8 cellular contexts compared by ENCODE assay signal in the genomic region with DNA sequence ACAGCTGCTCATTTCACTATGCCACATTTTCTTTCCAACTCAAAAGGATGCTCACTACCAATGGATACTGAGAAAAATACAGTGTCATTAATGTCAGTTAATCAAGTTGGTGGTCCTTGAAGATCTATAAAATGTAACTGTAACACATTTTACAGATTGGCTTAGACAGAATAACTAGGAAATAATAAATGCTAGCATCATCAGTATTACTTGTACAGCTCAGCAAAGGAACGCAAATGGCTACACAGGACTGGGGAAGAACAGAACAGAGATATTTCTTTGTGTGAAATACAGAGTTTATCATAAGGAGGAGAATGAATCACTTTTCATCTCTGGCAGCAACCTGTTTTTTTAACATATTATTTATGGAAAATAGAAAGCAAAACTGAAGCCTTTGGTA. TPM values are rescaled to one million over a fixed set of nuclear protein-coding genes. Genes with fewer than 3 reads are reported as not detected.
A peak's percentile ranks its signal among the peaks of the same experiment; 100 is the strongest.
DNase-seq lines count a peak whose midpoint lies in the region; ATAC-seq, FAIRE-seq and TF ChIP-seq lines count a peak whose summit lies in the region.

No MANE protein-coding gene starts in this region.

- H3K4me2 ChIP-seq in endothelial cell of umbilical vein (ENCODE audit: insufficient read depth, low read length) = peak overlapping the region; percentile 38

- CTCF ChIA-PET in endothelial cell of umbilical vein (lab: Charles Lee) = interaction anchor here (0.8 to 2.7 kb wide), 4 partner anchors 10 to 235 kb away, joined by 3 to 13 read pairs (median 6); no protein-coding TSS in a partner anchor

- DNase-seq in endothelial cell of umbilical vein (ENCODE audit: low read depth, low spot score) (no peak), cortex of kidney (lab: John Stamatoyannopoulos, UW) (no peak), progenitor cell of endocrine pancreas (ENCODE audit: low spot score, unreplicated experiment) (no peak), nephron progenitor cell (no peak)

- no peak overlapping the region for H3K4me3 Mint-ChIP-seq in progenitor cell of endocrine pancreas (ENCODE audit: low read depth)
- H3K4me3 Mint-ChIP-seq in nephron progenitor cell = no peak overlapping the region

- H3K9me1 ChIP-seq in endothelial cell of umbilical vein (replicated peaks; ENCODE audit: control insufficient read depth, extremely low read depth, insufficient read depth, low read length) = no peaks in the 10 kb centered on the region

- peak overlapping the region; percentile 40 for H3K9ac ChIP-seq in endothelial cell of umbilical vein (replicated peaks; ENCODE audit: extremely low read depth, insufficient read depth, low read length)

- intact Hi-C loops in endothelial cell of umbilical vein (cut with micrococcal nuclease) = no loop called here

- dilution Hi-C loops in endothelial cell of umbilical vein (cut with MboI; ENCODE audit: extremely low pct_ligation_motif_present, low sequenced_read_pairs) = no loop called here

- BruUV-seq in endothelial cell of umbilical vein (replicated peaks; lab: Mats Ljungman, UMichigan) = no TSS peak

- peak overlapping the region; percentile 43 for H3K27ac ChIP-seq in endothelial cell of umbilical vein (ENCODE audit: insufficient read depth, low read depth, low read length)
- peak overlapping the region; percentile 14 to 91 (median 83) for H3K27ac ChIP-seq in skin epidermis

- TF ChIP-seq POLR2A in endothelial cell of umbilical vein (IDR thresholded peaks at IDR 0.05; ENCODE audit: low read depth, low read length) = no peak

- H3K9me3 ChIP-seq in endothelial cell of umbilical vein (replicated peaks; ENCODE audit: control insufficient read depth, insufficient read depth, low read length) = no peaks in the 10 kb centered on the region

- no peak for TF ChIP-seq CTCF in endothelial cell of umbilical vein (IDR thresholded peaks at IDR 0.05; ENCODE audit: extremely low read depth in 1 of 2, insufficient read depth in 1 of 2, low read depth in 1 of 2, low read length in 2 of 2)
- TF ChIP-seq CTCF in progenitor cell of endocrine pancreas (IDR thresholded peaks at IDR 0.05; ENCODE audit: unreplicated experiment) = no peak
- no peak for TF ChIP-seq CTCF in nephron progenitor cell (IDR thresholded peaks at IDR 0.05)

- H3K4me1 ChIP-seq in endothelial cell of umbilical vein (ENCODE audit: control insufficient read depth, extremely low read depth, insufficient read depth, low read length) = peaks cover 20% of the 10 kb centered on the region

- POLR2A ChIA-PET in endothelial cell of umbilical vein (lab: Charles Lee) = interaction anchor here (1.5 kb wide), 1 partner anchor 11 kb away, joined by 4 read pairs; no protein-coding TSS in a partner anchor

- H3K4me3 ChIP-seq in endothelial cell of umbilical vein (replicated peaks in 1 of 3; ENCODE audit: insufficient read depth in 1 of 3, low read depth in 1 of 3, low read length in 3 of 3) (peak overlapping the region in 1 of 3 experiments; percentile 15), skin epidermis (peak overlapping the region in 3 of 7 experiments; percentile 8 to 29 (median 9))

- H3K27me3 Mint-ChIP-seq in progenitor cell of endocrine pancreas = peaks cover 5% of the 10 kb centered on the region
- no peaks in the 10 kb centered on the region for H3K27me3 Mint-ChIP-seq in nephron progenitor cell (ENCODE audit: low read depth, poor library complexity)

- FAIRE-seq in endothelial cell of umbilical vein (lab: Jason Lieb, UNC) = peak; percentile 49

- H3K27me3 ChIP-seq in endothelial cell of umbilical vein (ENCODE audit: control insufficient read depth in 2 of 2, insufficient read depth in 2 of 2, low read length in 2 of 2) = no peaks in the 10 kb centered on the region

- peaks cover 8% of the 10 kb centered on the region for H3K4me1 Mint-ChIP-seq in progenitor cell of endocrine pancreas (ENCODE audit: low read depth)
- H3K4me1 Mint-ChIP-seq in nephron progenitor cell = peaks cover 31% of the 10 kb centered on the region

- H3K36me3 Mint-ChIP-seq in progenitor cell of endocrine pancreas (ENCODE audit: insufficient read depth) (peaks cover 2% of the 10 kb centered on the region), nephron progenitor cell (ENCODE audit: low read depth) (peaks cover 6% of the 10 kb centered on the region)

- ATAC-seq in GM19328 (IDR thresholded peaks at IDR 0.05; ENCODE audit: unreplicated experiment) (peak; percentile 8), HG03457 (IDR thresholded peaks at IDR 0.05; ENCODE audit: unreplicated experiment) (peak; percentile 21)
- ATAC-seq in activated CD4-positive, CD25-positive, alpha-beta regulatory T cell treated with anti-CD3 and anti-CD28 coated beads, Interleukin-2, amount 50 U/mL, for 24 hours = no peak

- no peaks in the 10 kb centered on the region for H3K36me3 ChIP-seq in endothelial cell of umbilical vein (ENCODE audit: control insufficient read depth in 2 of 2, extremely low read depth in 1 of 2, insufficient read depth in 2 of 2, low read length in 2 of 2)

- no peaks in the 10 kb centered on the region for H3K79me2 ChIP-seq in endothelial cell of umbilical vein (ENCODE audit: control insufficient read depth, insufficient read depth, low read length)

- peak overlapping the region; percentile 98 for H2AFZ ChIP-seq in endothelial cell of umbilical vein (ENCODE audit: low read depth, low read length)

- no peaks in the 10 kb centered on the region for H4K20me1 ChIP-seq in endothelial cell of umbilical vein (replicated peaks; ENCODE audit: control insufficient read depth, extremely low read depth, insufficient read depth, low read length)

- H3K27ac Mint-ChIP-seq in progenitor cell of endocrine pancreas (no peak overlapping the region), nephron progenitor cell (no peak overlapping the region)

- H3K9me3 Mint-ChIP-seq in progenitor cell of endocrine pancreas (ENCODE audit: low read depth) = peaks cover 2% of the 10 kb centered on the region
- peaks cover 15% of the 10 kb centered on the region for H3K9me3 Mint-ChIP-seq in nephron progenitor cell

TF ChIP-seq in endothelial cell of umbilical vein, 7 proteins besides CTCF, POLR2A, EP300 and RAD21:
- no peak for TF ChIP-seq FOS (IDR thresholded peaks at IDR 0.05; ENCODE audit: borderline replicate concordance, insufficient read depth, low read length)
- no peak for TF ChIP-seq GATA2 (IDR thresholded peaks at IDR 0.05; ENCODE audit: insufficient read depth, insufficient read length, low read depth, low read length)
- no peak for TF ChIP-seq EZH2 (IDR thresholded peaks at IDR 0.05; ENCODE audit: borderline replicate concordance, low read depth, low read length, severe bottlenecking)
- no peak for TF ChIP-seq MYC (IDR thresholded peaks at IDR 0.05; ENCODE audit: low read depth, low read length)
- no peak for TF ChIP-seq MAX (IDR thresholded peaks at IDR 0.05; ENCODE audit: insufficient read depth, insufficient read length)
- no peak for TF ChIP-seq POLR2AphosphoS5 (IDR thresholded peaks at IDR 0.05; ENCODE audit: insufficient read depth, low read depth, low read length)

RNA-seq across cellular contexts. Expression of gene QKI, which starts 8.2 kb away (rescaled TPM):
- total RNA-seq in endothelial cell of umbilical vein (232 and 233 TPM in 2 replicates), progenitor cell of endocrine pancreas (88.4 and 97.3 TPM in 2 replicates)
- 175 and 178 TPM in 2 replicates for polyA plus RNA-seq in endothelial cell of umbilical vein
- polyA plus RNA-seq in endothelial cell of umbilical vein (2011; cell fraction: cytosol; rRNA removed) = 152 and 173 TPM in 2 replicates
- polyA plus RNA-seq in endothelial cell of umbilical vein (2011; cell fraction: nucleus; rRNA removed) = 179 and 220 TPM in 2 replicates
- 92.6 and 143 TPM in 2 replicates for polyA plus RNA-seq in endothelial cell of umbilical vein (2012)
- 484 and 519 TPM in 2 replicates for polyA minus RNA-seq in endothelial cell of umbilical vein
- 83.3 TPM for polyA minus RNA-seq in endothelial cell of umbilical vein (2011; cell fraction: cytosol; rRNA and poly(A)+ RNA removed)
- polyA minus RNA-seq in endothelial cell of umbilical vein (2011; cell fraction: nucleus; rRNA and poly(A)+ RNA removed) = 324 and 418 TPM in 2 replicates

Comparison
In these comparisons a context has a peak if more than half of its experiments do, and no peak if none do; other contexts are left out.
1. ATAC-seq: peak in GM19328 (single experiment) and HG03457 (single experiment); none in activated CD4-positive, CD25-positive, alpha-beta regulatory T cell treated with anti-CD3 and anti-CD28 coated beads, Interleukin-2, amount 50 U/mL, for 24 hours (0 of 2).